10 cellular contexts compared by ENCODE assay signal in the genomic region with DNA sequence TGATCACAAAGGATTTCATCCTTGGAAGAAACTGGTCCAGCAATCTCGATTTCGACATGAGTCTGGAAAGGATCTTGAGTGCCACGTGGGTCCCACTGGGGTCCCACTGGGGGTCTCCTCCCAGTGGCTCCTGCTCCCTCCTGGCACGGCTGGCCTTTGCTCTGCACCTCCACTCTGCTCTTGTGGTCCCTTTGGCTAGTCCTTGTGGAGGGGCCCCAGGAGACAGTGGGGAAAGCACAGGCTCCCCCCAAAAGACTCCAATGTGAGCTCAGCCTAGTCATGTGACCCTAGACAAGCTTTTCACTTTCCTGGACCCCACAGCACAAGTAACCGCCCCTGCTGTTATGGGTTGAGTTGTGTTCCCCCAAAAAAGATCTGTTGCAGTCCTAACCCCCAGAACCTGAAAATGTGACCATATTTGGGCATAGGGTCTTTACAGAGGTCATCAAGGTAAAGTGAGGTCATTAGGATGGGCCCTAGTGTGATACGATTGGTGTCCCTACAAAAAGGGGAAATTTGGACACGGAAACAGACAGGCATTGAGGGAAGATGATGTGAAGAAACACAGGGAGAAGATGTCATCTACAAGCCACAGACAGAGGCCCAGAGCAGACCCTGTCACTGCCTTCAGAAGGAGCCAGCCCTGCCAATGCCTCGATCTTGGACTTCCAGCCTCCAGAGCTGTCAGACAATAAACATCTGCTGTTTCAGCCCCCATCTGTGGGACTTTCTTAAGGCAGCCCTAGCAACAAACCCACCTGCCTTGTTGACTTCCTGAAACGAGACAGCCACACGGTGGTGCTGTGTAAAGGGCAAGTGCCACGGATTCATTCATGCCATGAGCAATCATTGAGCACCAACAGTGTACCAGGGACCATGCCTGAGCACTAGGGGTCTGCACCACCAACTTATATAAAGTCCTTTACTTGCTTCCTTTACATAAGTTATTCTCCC. TPM values are rescaled to one million over a fixed set of nuclear protein-coding genes. Genes with fewer than 3 reads are reported as not detected.
A peak's percentile ranks its signal among the peaks of the same experiment; 100 is the strongest.
DNase-seq lines count a peak whose midpoint lies in the region; ATAC-seq, FAIRE-seq and TF ChIP-seq lines count a peak whose summit lies in the region.
"Had no signal": no experiment of that assay in that cellular context is flagged by ENCODE, and none has a peak within 500 bp of the region (broad histone marks: within the 10 kb centered on the region; RNA-seq: fewer than 3 reads in every experiment).

No MANE protein-coding gene starts in this region.

- no TSS peak for BruUV-seq in HepG2 (replicated peaks; lab: Mats Ljungman, UMichigan)

- no peaks in the 10 kb centered on the region for H3K36me3 ChIP-seq in HepG2 (replicated peaks in 1 of 2; ENCODE audit: control insufficient read depth in 1 of 2, insufficient read depth in 2 of 2, low read length in 2 of 2)
- no peaks in the 10 kb centered on the region for H3K36me3 ChIP-seq in right lobe of liver
- H3K36me3 ChIP-seq in OCI-LY1 (ENCODE audit: insufficient read depth, low read length) = no peaks in the 10 kb centered on the region; the same call in 1 of the 2 replicates
- no peaks in the 10 kb centered on the region for H3K36me3 ChIP-seq in upper lobe of right lung
- no peaks in the 10 kb centered on the region for H3K36me3 ChIP-seq in right atrium auricular region

- DNase-seq in HepG2 (ENCODE audit: low spot score) (no peak), right lobe of liver (no peak), coronary artery (ENCODE audit: low spot score) (peak; percentile 36), upper lobe of right lung (no peak), right atrium auricular region (ENCODE audit: low spot score) (no peak), SW 1271 (lab: John Stamatoyannopoulos, UW) (no peak)
- DNase-seq: NCI-H446 treated with DMSO at 0.1 percent for 48 hours had no signal

- H3K27me3 ChIP-seq in HepG2 (ENCODE audit: control insufficient read depth in 1 of 2, insufficient read depth in 2 of 2, low read length in 2 of 2) (peaks cover 2 to 27% of the 10 kb centered on the region in 2 experiments), right lobe of liver (no peaks in the 10 kb centered on the region), OCI-LY1 (ENCODE audit: insufficient read depth, low read length) (0 out of 2 replicates have a peak, but pooled peaks cover 5% of the 10 kb centered on the region), upper lobe of right lung (no peaks in the 10 kb centered on the region), right atrium auricular region (no peaks in the 10 kb centered on the region)

- H3K4me3 ChIP-seq in HepG2 (replicated peaks in 1 of 3; ENCODE audit: insufficient read depth in 1 of 3, low read depth in 2 of 3, low read length in 3 of 3) = no peak overlapping the region
- H3K4me3 ChIP-seq in right lobe of liver = no peak overlapping the region
- no peak overlapping the region for H3K4me3 ChIP-seq in OCI-LY1 (ENCODE audit: low read depth, low read length, poor library complexity, severe bottlenecking)
- no peak overlapping the region for H3K4me3 ChIP-seq in coronary artery
- no peak overlapping the region for H3K4me3 ChIP-seq in upper lobe of right lung
- H3K4me3 ChIP-seq in right atrium auricular region = no peak overlapping the region

- TF ChIP-seq RAD21 in HepG2 (CRISPR knock-in tag; IDR thresholded peaks at IDR 0.05) = no peak

- ATAC-seq in HepG2 (no peak), right lobe of liver (no peak), upper lobe of right lung (peak; percentile 57), HG02678 (IDR thresholded peaks at IDR 0.05; ENCODE audit: unreplicated experiment) (no peak)

- H3K4me1 ChIP-seq in HepG2 (ENCODE audit: insufficient read depth, low read length) (peaks cover 52% of the 10 kb centered on the region), right lobe of liver (no peaks in the 10 kb centered on the region), OCI-LY1 (ENCODE audit: insufficient read depth, low read length, severe bottlenecking) (no peaks in the 10 kb centered on the region), upper lobe of right lung (peaks cover 5% of the 10 kb centered on the region), right atrium auricular region (no peaks in the 10 kb centered on the region)

- H3K27ac ChIP-seq in HepG2 (ENCODE audit: extremely low read length, insufficient read depth, low read length) (no peak overlapping the region), right lobe of liver (no peak overlapping the region), OCI-LY1 (ENCODE audit: low read depth, low read length, poor library complexity, severe bottlenecking) (no peak overlapping the region), coronary artery (no peak overlapping the region), upper lobe of right lung (no peak overlapping the region), right atrium auricular region (no peak overlapping the region)

- H3K79me2 ChIP-seq in HepG2 (ENCODE audit: insufficient read depth, low read length) (no peaks in the 10 kb centered on the region), OCI-LY1 (ENCODE audit: insufficient read depth, low read length) (no peaks in the 10 kb centered on the region)

- H3K9ac ChIP-seq in HepG2 (ENCODE audit: insufficient read depth, low read depth, low read length) (no peak overlapping the region), OCI-LY1 (ENCODE audit: low read length) (no peak overlapping the region)

- H2AFZ ChIP-seq in HepG2 (ENCODE audit: low read length) = no peak overlapping the region
- H2AFZ ChIP-seq in OCI-LY1 (ENCODE audit: low read length) = no peak overlapping the region

- POLR2A ChIA-PET in HepG2 (lab: Yijun Ruan, JAX) = no interaction called here

- in situ Hi-C loops in HepG2 (cut with HindIII; ENCODE audit: extremely low pct_ligation_motif_present, low pct_unique_long_range_greater_than_20kb) = no loop called here

- no peak overlapping the region for H3K4me2 ChIP-seq in HepG2 (ENCODE audit: low read depth, low read length)
- no peak overlapping the region for H3K4me2 ChIP-seq in OCI-LY1 (ENCODE audit: low read length)

- FAIRE-seq in HepG2 (lab: Jason Lieb, UNC) = no peak
- FAIRE-seq: HTR-8/SVneo had no signal

- no peaks in the 10 kb centered on the region for H3F3A ChIP-seq in OCI-LY1 (ENCODE audit: insufficient read depth, low read length)

- H3K9me3 ChIP-seq in HepG2 (ENCODE audit: low read length) = peaks cover 15% of the 10 kb centered on the region
- H3K9me3 ChIP-seq in right lobe of liver = no peaks in the 10 kb centered on the region
- peaks cover 8% of the 10 kb centered on the region for H3K9me3 ChIP-seq in OCI-LY1 (ENCODE audit: low read length)
- H3K9me3 ChIP-seq in upper lobe of right lung = peaks cover 6% of the 10 kb centered on the region
- peaks cover 0 to 8% of the 10 kb centered on the region in 2 donors for H3K9me3 ChIP-seq in right atrium auricular region

- intact Hi-C loops in HepG2 (cut with micrococcal nuclease; ENCODE audit: unreplicated experiment) (no loop called here), right lobe of liver (cut with DNase I) (no loop called here), upper lobe of right lung (cut with DNase I) (no loop called here)

- TF ChIP-seq POLR2A in HepG2 (IDR thresholded peaks at IDR 0.05; ENCODE audit: insufficient read depth in 1 of 2, low read depth in 2 of 2, low read length in 2 of 2) (no peak), right lobe of liver (IDR thresholded peaks at IDR 0.05) (no peak)

- CTCF ChIA-PET in HepG2 (lab: Yijun Ruan, JAX; ENCODE audit: low intra/inter-chr PET ratio, low total read pairs) = no interaction called here

- TF ChIP-seq CTCF in HepG2 (CRISPR knock-in tag; IDR thresholded peaks at IDR 0.05) = peak; percentile 48
- no peak for TF ChIP-seq CTCF in right lobe of liver (IDR thresholded peaks at IDR 0.05)
- peak; percentile 71 for TF ChIP-seq CTCF in OCI-LY1 (IDR thresholded peaks at IDR 0.05; ENCODE audit: low read length)
- TF ChIP-seq CTCF in coronary artery (IDR thresholded peaks at IDR 0.05) = no peak
- peak; percentile 9 for TF ChIP-seq CTCF in upper lobe of right lung (IDR thresholded peaks at IDR 0.05)
- no peak for TF ChIP-seq CTCF in right atrium auricular region (IDR thresholded peaks at IDR 0.05)

- TF ChIP-seq EP300 in HepG2 (IDR thresholded peaks at IDR 0.05; ENCODE audit: low read depth in 2 of 2, low read length in 2 of 2) = no peak
- no peak for TF ChIP-seq EP300 in HepG2 (CRISPR knock-in tag; IDR thresholded peaks at IDR 0.05; ENCODE audit: borderline replicate concordance)

- H3K9me2 ChIP-seq in OCI-LY1 (ENCODE audit: low read depth, low read length) = no peaks in the 10 kb centered on the region

- H4K20me1 ChIP-seq in HepG2 (ENCODE audit: insufficient read depth, low read length) (no peaks in the 10 kb centered on the region), OCI-LY1 (ENCODE audit: insufficient read depth, low read length) (no peaks in the 10 kb centered on the region)

- 29% methylated on average over 10 of the region's 11 CpGs for WGBS in HepG2 (ENCODE audit: low lambda C conversion rate)
- 54% methylated on average over 7 of the region's 11 CpGs for WGBS in right lobe of liver (ENCODE audit: insufficient coverage, low coverage, low lambda C conversion rate, missing lambda C conversion rate)

RNA-seq across cellular contexts. Expression of a gene that starts 23.8 kb away (rescaled TPM):
- total RNA-seq in HepG2 (2016; rRNA removed; fragmentation: Illumina TruSeq; extraction: Trizol) (74.3 and 94.8 TPM in 2 replicates), right lobe of liver (10 to 100 TPM; 44.9 to 74.5 (median 55.3) TPM), upper lobe of right lung (165 TPM), right atrium auricular region (10 to 100 TPM; 82.2 to 82.9 TPM)
- total RNA-seq in HepG2 (2016; cell fraction: cytosol; rRNA removed; fragmentation: Illumina TruSeq; extraction: Trizol; ENCODE audit: low read depth) = 82.8 and 86.5 TPM in 2 replicates
- total RNA-seq in HepG2 (2016; cell fraction: insoluble cytoplasmic fraction; rRNA removed; fragmentation: Illumina TruSeq; extraction: Trizol) = 71.4 and 92.2 TPM in 2 replicates
- 125 and 142 TPM in 2 replicates for total RNA-seq in HepG2 (2016; cell fraction: membrane; rRNA removed; fragmentation: Illumina TruSeq; extraction: Trizol)
- 51.6 and 56.6 TPM in 2 replicates for total RNA-seq in HepG2 (2016; cell fraction: nucleus; rRNA removed; fragmentation: Illumina TruSeq; extraction: Trizol)
- polyA plus RNA-seq in HepG2 (2011; rRNA removed) = 68.1 and 78.5 TPM in 2 replicates
- 38.4 and 55.1 TPM in 2 replicates for polyA plus RNA-seq in HepG2 (2011; cell fraction: cytosol; rRNA removed)
- 57.2 and 60.5 TPM in 2 replicates for polyA plus RNA-seq in HepG2 (2011; cell fraction: nucleus; rRNA removed)
- 61.1 and 92.0 TPM in 2 replicates for polyA plus RNA-seq in HepG2 (2012)
- polyA plus RNA-seq in HepG2 (2016; cell fraction: cytosol; fragmentation: Illumina TruSeq; extraction: Trizol; ENCODE audit: low read depth) = 97.1 and 105 TPM in 2 replicates
- polyA plus RNA-seq in HepG2 (2016; cell fraction: insoluble cytoplasmic fraction; fragmentation: Illumina TruSeq; extraction: Trizol; ENCODE audit: low read depth) = 87.9 and 89.9 TPM in 2 replicates
- 110 and 121 TPM in 2 replicates for polyA plus RNA-seq in HepG2 (2016; cell fraction: membrane; fragmentation: Illumina TruSeq; extraction: Trizol; ENCODE audit: low read depth)
- 63.8 and 64.0 TPM in 2 replicates for polyA plus RNA-seq in HepG2 (2016; cell fraction: nucleus; fragmentation: Illumina TruSeq; extraction: Trizol; ENCODE audit: insufficient read depth, low read depth)
- polyA minus RNA-seq in HepG2 (2011; rRNA and poly(A)+ RNA removed; ENCODE audit: low replicate concordance) = 69.0 and 106 TPM in 2 replicates
- polyA minus RNA-seq in HepG2 (2011; cell fraction: cytosol; rRNA and poly(A)+ RNA removed) = 67.1 and 70.9 TPM in 2 replicates
- polyA minus RNA-seq in HepG2 (2011; cell fraction: nucleus; rRNA and poly(A)+ RNA removed) = 110 and 115 TPM in 2 replicates

Comparison
In these comparisons a context has a peak if more than half of its experiments do, and no peak if none do; other contexts are left out.
1. CTCF ChIP-seq: peak in HepG2 (single experiment), OCI-LY1 (single experiment) and upper lobe of right lung (single experiment); none in right lobe of liver (0 of 4), coronary artery (single experiment) and right atrium auricular region (0 of 2).